Comparison of ENCODE assay signal across 2 cellular contexts in the genomic region with DNA sequence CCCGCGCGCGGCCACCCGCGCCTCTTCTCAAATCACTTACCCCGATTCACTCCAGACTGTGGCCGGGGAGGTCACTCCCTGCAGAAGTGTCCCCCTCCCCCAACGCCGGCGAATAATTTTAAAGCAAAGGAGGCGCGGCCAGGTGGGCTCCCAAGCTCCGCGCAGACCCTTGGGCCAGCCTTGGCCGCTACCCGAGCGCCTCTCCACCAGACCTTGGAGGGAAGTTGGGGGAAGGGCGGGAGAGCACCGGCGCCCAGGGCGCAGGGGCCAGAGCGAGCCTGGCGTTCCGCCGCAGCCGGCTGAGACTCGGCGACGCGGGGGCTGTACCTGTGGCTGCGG.
TF ChIP-seq lines count a peak whose summit lies in the region.

No MANE protein-coding gene starts in this region.

TF ChIP-seq in SK-N-SH, 30 proteins besides CTCF, POLR2A, EP300 and RAD21 (continued from another document):
- TF ChIP-seq, protein P1, sequence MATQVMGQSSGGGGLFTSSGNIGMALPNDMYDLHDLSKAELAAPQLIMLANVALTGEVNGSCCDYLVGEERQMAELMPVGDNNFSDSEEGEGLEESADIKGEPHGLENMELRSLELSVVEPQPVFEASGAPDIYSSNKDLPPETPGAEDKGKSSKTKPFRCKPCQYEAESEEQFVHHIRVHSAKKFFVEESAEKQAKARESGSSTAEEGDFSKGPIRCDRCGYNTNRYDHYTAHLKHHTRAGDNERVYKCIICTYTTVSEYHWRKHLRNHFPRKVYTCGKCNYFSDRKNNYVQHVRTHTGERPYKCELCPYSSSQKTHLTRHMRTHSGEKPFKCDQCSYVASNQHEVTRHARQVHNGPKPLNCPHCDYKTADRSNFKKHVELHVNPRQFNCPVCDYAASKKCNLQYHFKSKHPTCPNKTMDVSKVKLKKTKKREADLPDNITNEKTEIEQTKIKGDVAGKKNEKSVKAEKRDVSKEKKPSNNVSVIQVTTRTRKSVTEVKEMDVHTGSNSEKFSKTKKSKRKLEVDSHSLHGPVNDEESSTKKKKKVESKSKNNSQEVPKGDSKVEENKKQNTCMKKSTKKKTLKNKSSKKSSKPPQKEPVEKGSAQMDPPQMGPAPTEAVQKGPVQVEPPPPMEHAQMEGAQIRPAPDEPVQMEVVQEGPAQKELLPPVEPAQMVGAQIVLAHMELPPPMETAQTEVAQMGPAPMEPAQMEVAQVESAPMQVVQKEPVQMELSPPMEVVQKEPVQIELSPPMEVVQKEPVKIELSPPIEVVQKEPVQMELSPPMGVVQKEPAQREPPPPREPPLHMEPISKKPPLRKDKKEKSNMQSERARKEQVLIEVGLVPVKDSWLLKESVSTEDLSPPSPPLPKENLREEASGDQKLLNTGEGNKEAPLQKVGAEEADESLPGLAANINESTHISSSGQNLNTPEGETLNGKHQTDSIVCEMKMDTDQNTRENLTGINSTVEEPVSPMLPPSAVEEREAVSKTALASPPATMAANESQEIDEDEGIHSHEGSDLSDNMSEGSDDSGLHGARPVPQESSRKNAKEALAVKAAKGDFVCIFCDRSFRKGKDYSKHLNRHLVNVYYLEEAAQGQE (IDR thresholded peaks at IDR 0.05; ENCODE audit: low read depth, low read length): no peak
- TF ChIP-seq EZH2phosphoT487 (IDR thresholded peaks at IDR 0.05; ENCODE audit: borderline replicate concordance, low read depth) (no peak), TAF1 (IDR thresholded peaks at IDR 0.05; ENCODE audit: borderline replicate concordance, low read depth, low read length) (no peak), MAX (IDR thresholded peaks at IDR 0.05; ENCODE audit: low read depth) (no peak), GATA2 (CRISPR knock-in tag; IDR thresholded peaks at IDR 0.05) (no peak), TEAD4 (IDR thresholded peaks at IDR 0.05; ENCODE audit: borderline replicate concordance, insufficient read depth) (no peak), MXI1 (IDR thresholded peaks at IDR 0.05; ENCODE audit: low read depth, low read length) (no peak)
TF ChIP-seq in SK-N-SH: peak in this region for 0.

TF ChIP-seq in SK-N-SH treated with all-trans-retinoic acid at 6 μM for 48 hours, 23 proteins besides CTCF, POLR2A, EP300 and RAD21 (continued from another document):
- TF ChIP-seq, protein P2, sequence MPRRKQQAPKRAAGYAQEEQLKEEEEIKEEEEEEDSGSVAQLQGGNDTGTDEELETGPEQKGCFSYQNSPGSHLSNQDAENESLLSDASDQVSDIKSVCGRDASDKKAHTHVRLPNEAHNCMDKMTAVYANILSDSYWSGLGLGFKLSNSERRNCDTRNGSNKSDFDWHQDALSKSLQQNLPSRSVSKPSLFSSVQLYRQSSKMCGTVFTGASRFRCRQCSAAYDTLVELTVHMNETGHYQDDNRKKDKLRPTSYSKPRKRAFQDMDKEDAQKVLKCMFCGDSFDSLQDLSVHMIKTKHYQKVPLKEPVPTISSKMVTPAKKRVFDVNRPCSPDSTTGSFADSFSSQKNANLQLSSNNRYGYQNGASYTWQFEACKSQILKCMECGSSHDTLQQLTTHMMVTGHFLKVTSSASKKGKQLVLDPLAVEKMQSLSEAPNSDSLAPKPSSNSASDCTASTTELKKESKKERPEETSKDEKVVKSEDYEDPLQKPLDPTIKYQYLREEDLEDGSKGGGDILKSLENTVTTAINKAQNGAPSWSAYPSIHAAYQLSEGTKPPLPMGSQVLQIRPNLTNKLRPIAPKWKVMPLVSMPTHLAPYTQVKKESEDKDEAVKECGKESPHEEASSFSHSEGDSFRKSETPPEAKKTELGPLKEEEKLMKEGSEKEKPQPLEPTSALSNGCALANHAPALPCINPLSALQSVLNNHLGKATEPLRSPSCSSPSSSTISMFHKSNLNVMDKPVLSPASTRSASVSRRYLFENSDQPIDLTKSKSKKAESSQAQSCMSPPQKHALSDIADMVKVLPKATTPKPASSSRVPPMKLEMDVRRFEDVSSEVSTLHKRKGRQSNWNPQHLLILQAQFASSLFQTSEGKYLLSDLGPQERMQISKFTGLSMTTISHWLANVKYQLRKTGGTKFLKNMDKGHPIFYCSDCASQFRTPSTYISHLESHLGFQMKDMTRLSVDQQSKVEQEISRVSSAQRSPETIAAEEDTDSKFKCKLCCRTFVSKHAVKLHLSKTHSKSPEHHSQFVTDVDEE (CRISPR knock-in tag; IDR thresholded peaks at IDR 0.05): no peak
- TF ChIP-seq CSDC2 (CRISPR knock-in tag; IDR thresholded peaks at IDR 0.05): no peak
- TF ChIP-seq, protein P3, sequence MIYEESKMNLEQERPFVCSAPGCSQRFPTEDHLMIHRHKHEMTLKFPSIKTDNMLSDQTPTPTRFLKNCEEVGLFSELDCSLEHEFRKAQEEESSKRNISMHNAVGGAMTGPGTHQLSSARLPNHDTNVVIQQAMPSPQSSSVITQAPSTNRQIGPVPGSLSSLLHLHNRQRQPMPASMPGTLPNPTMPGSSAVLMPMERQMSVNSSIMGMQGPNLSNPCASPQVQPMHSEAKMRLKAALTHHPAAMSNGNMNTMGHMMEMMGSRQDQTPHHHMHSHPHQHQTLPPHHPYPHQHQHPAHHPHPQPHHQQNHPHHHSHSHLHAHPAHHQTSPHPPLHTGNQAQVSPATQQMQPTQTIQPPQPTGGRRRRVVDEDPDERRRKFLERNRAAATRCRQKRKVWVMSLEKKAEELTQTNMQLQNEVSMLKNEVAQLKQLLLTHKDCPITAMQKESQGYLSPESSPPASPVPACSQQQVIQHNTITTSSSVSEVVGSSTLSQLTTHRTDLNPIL (CRISPR knock-in tag; IDR thresholded peaks at IDR 0.05; ENCODE audit: low read depth): no peak
- no peak for TF ChIP-seq ZNF565 (CRISPR knock-in tag; conservative IDR thresholded peaks at IDR 0.05; ENCODE audit: low read depth)
- no peak for TF ChIP-seq ZFP30 (CRISPR knock-in tag; IDR thresholded peaks at IDR 0.05)
- TF ChIP-seq ZFP3 (CRISPR knock-in tag; IDR thresholded peaks at IDR 0.05): no peak
- no peak for TF ChIP-seq ZNF70 (CRISPR knock-in tag; IDR thresholded peaks at IDR 0.05)
- no peak for TF ChIP-seq RARB (CRISPR knock-in tag; IDR thresholded peaks at IDR 0.05)
- TF ChIP-seq ISL1 (CRISPR knock-in tag; IDR thresholded peaks at IDR 0.05): no peak
- TF ChIP-seq TOX (CRISPR knock-in tag; IDR thresholded peaks at IDR 0.05; ENCODE audit: borderline replicate concordance): no peak
- TF ChIP-seq PATZ1 (CRISPR knock-in tag; IDR thresholded peaks at IDR 0.05; ENCODE audit: borderline replicate concordance): no peak
- no peak for TF ChIP-seq OSR1 (CRISPR knock-in tag; IDR thresholded peaks at IDR 0.05)
- no peak for TF ChIP-seq BACH2 (CRISPR knock-in tag; IDR thresholded peaks at IDR 0.05; ENCODE audit: borderline replicate concordance)
- TF ChIP-seq ARNTL (CRISPR knock-in tag; IDR thresholded peaks at IDR 0.05; ENCODE audit: borderline replicate concordance, low read depth): no peak
- TF ChIP-seq POU6F1 (CRISPR knock-in tag; IDR thresholded peaks at IDR 0.05; ENCODE audit: borderline replicate concordance, low read depth): no peak
